In genomic region chr11:83711035-83711630, GRCh38 we compare ENCODE assay signal across 18 cellular contexts.
A peak's percentile ranks its signal among the peaks of the same experiment; 100 is the strongest.
DNase-seq lines count a peak whose midpoint lies in the region; ATAC-seq, FAIRE-seq and TF ChIP-seq lines count a peak whose summit lies in the region.
"Had no signal": no experiment of that assay in that cellular context is flagged by ENCODE, and none has a peak within 500 bp of the region (broad histone marks: within the 10 kb centered on the region; RNA-seq: fewer than 3 reads in every experiment).

No MANE protein-coding gene starts in this region.

- POLR2A ChIA-PET in A549 (lab: Yijun Ruan, JAX): no interaction called here
- POLR2A ChIA-PET in activated CD8-positive, alpha-beta T cell treated with anti-CD3 and anti-CD28 coated beads for 36 hours (lab: Charles Lee): no interaction called here

- TF ChIP-seq EP300 in A549 (IDR thresholded peaks at IDR 0.05): no peak

- H3K79me2 ChIP-seq in H9 (ENCODE audit: insufficient read depth, low read length): no peaks in the 10 kb centered on the region; the same call in 1 of the 2 replicates

- no peaks in the 10 kb centered on the region for H3K79me1 ChIP-seq in H9 (ENCODE audit: insufficient read depth, low read depth, low read length, poor library complexity, severe bottlenecking)

- 4% methylated on average over 5 of the region's 5 CpGs for WGBS in A549 (ENCODE audit: missing lambda C conversion rate)
- WGBS in H9 (ENCODE audit: extremely low coverage, insufficient read length, low lambda C conversion rate): no CpG with 5 or more reads among the region's 5 CpGs
- 39% methylated on average over 4 of the region's 5 CpGs for WGBS in right lobe of liver (ENCODE audit: insufficient coverage, low coverage, low lambda C conversion rate, missing lambda C conversion rate)

- no peak overlapping the region for H3K4me3 Mint-ChIP-seq in H9
- no peak overlapping the region for H3K4me3 Mint-ChIP-seq in activated CD8-positive, alpha-beta T cell treated with anti-CD3 and anti-CD28 coated beads for 36 hours
- H3K4me3 Mint-ChIP-seq: CD14-positive monocyte had no signal

- ATAC-seq in A549 (peak; percentile 47 to 73; a peak in 4 of 6 replicates), right lobe of liver (peak; percentile 42 to 90 (median 78)), GM18861 (IDR thresholded peaks at IDR 0.05; ENCODE audit: unreplicated experiment) (no peak)
- ATAC-seq in activated CD8-positive, alpha-beta T cell treated with anti-CD3 and anti-CD28 coated beads for 36 hours: no peak
- ATAC-seq: Panc1, SK-N-SH treated with all-trans-retinoic acid at 6 μM for 48 hours had no signal

- CTCF ChIA-PET in A549 (lab: Yijun Ruan, JAX): no interaction called here
- CTCF ChIA-PET in activated CD8-positive, alpha-beta T cell treated with anti-CD3 and anti-CD28 coated beads for 36 hours (lab: Charles Lee): no interaction called here

- H3K4me1 ChIP-seq in A549 (no peaks in the 10 kb centered on the region), H9 (ENCODE audit: insufficient read depth, low read length) (no peaks in the 10 kb centered on the region), right lobe of liver (peaks cover 0 to 18% (median 2%) of the 10 kb centered on the region in 4 donors)

- no peak overlapping the region for H3K4me3 ChIP-seq in A549
- H3K4me3 ChIP-seq in WERI-Rb-1 (ENCODE audit: low read depth, low read length): no peak overlapping the region
- H3K4me3 ChIP-seq in right lobe of liver: no peak overlapping the region

- H3K27me3 ChIP-seq in H9 (ENCODE audit: insufficient read depth, low read length): no peaks in the 10 kb centered on the region
- no peaks in the 10 kb centered on the region for H3K27me3 ChIP-seq in WERI-Rb-1 (ENCODE audit: insufficient read depth, low read depth, severe bottlenecking)
- H3K27me3 ChIP-seq in right lobe of liver: no peaks in the 10 kb centered on the region

- TF ChIP-seq RAD21 in A549 (conservative IDR thresholded peaks at IDR 0.05 in 1 of 2, IDR thresholded peaks at IDR 0.05 in 1 of 2): no peak

- H2AFZ ChIP-seq in H9 (ENCODE audit: low read length): no peak overlapping the region

- H2BK15ac ChIP-seq in H9 (ENCODE audit: low read depth, low read length): no peak overlapping the region

- TF ChIP-seq CTCF in A549 (IDR thresholded peaks at IDR 0.05) (no peak), H9 (conservative IDR thresholded peaks at IDR 0.05) (peak; percentile 32; the same call in 2 of the 3 replicates), WERI-Rb-1 (IDR thresholded peaks at IDR 0.05; ENCODE audit: low read depth, low read length) (peak; percentile 25; the same call in 1 of the 2 replicates), right lobe of liver (IDR thresholded peaks at IDR 0.05) (peak in 2 of 4 donors; percentile 15 to 18)
- TF ChIP-seq CTCF in activated CD8-positive, alpha-beta T cell treated with anti-CD3 and anti-CD28 coated beads for 36 hours (IDR thresholded peaks at IDR 0.05): no peak

- H3K4me2 ChIP-seq in A549 (no peak overlapping the region), H9 (ENCODE audit: insufficient read depth, insufficient read length, low read length) (no peak overlapping the region)
- H3K4me2 ChIP-seq: KMS-11 had no signal

- no peak overlapping the region for H4K5ac ChIP-seq in H9 (ENCODE audit: insufficient read length, low read depth, low read length)

- no peak overlapping the region for H4K8ac ChIP-seq in H9 (replicated peaks; ENCODE audit: insufficient read length, low read depth, low read length)

- no peak overlapping the region for H3K23ac ChIP-seq in H9 (ENCODE audit: insufficient read length, low read depth, low read length)

- H4K20me1 ChIP-seq in H9 (ENCODE audit: control insufficient read depth, insufficient read depth, insufficient read length): no peaks in the 10 kb centered on the region

- H3K18ac ChIP-seq in H9 (ENCODE audit: insufficient read length, low read depth, low read length): no peak overlapping the region

- no peak overlapping the region for H4K91ac ChIP-seq in H9 (ENCODE audit: insufficient read length, low read depth, low read length)

- H3K27ac Mint-ChIP-seq in H9: no peak overlapping the region
- no peak overlapping the region for H3K27ac Mint-ChIP-seq in activated CD8-positive, alpha-beta T cell treated with anti-CD3 and anti-CD28 coated beads for 36 hours
- H3K27ac Mint-ChIP-seq: CD14-positive monocyte had no signal

- no peak overlapping the region for H3T11ph ChIP-seq in H9 (ENCODE audit: low read length)

- no peak overlapping the region for H2BK12ac ChIP-seq in H9 (ENCODE audit: insufficient read length, low read depth, low read length)

- TF ChIP-seq POLR2A in A549 (IDR thresholded peaks at IDR 0.05; ENCODE audit: low read length) (no peak), right lobe of liver (IDR thresholded peaks at IDR 0.05) (no peak)

- H3K14ac ChIP-seq in H9 (ENCODE audit: insufficient read depth, low read length): no peak overlapping the region

- intact Hi-C loops in right lobe of liver (cut with DNase I): no loop called here
- intact Hi-C loops in activated CD8-positive, alpha-beta T cell treated with anti-CD3 and anti-CD28 coated beads for 36 hours (cut with micrococcal nuclease): no loop called here

- no peak overlapping the region for H3K56ac ChIP-seq in H9 (ENCODE audit: insufficient read length, low read depth, low read length)

- no peaks in the 10 kb centered on the region for H3K9me3 Mint-ChIP-seq in H9
- H3K9me3 Mint-ChIP-seq in activated CD8-positive, alpha-beta T cell treated with anti-CD3 and anti-CD28 coated beads for 36 hours: no peaks in the 10 kb centered on the region

- H3K23me2 ChIP-seq in H9 (ENCODE audit: insufficient read length, low read depth, low read length, poor library complexity, severe bottlenecking): no peaks in the 10 kb centered on the region

- H2BK5ac ChIP-seq in H9 (ENCODE audit: insufficient read length, low read length): no peak overlapping the region

- no peak for FAIRE-seq in A549 (lab: Jason Lieb, UNC)
- FAIRE-seq: HTR-8/SVneo had no signal

- no peak overlapping the region for H2BK120ac ChIP-seq in H9 (ENCODE audit: low read depth, low read length, poor library complexity, severe bottlenecking)

- no peak overlapping the region for H3K4ac ChIP-seq in H9 (ENCODE audit: low read depth, low read length)

- H3K9ac ChIP-seq in H9 (ENCODE audit: extremely low read depth, insufficient read length, low read length): no peak overlapping the region
- H3K9ac ChIP-seq: KMS-11 had no signal

- no peaks in the 10 kb centered on the region for H3K9me3 ChIP-seq in A549
- no peaks in the 10 kb centered on the region for H3K9me3 ChIP-seq in H9 (ENCODE audit: control insufficient read depth, low read depth, low read length)
- H3K9me3 ChIP-seq in WERI-Rb-1 (ENCODE audit: severe bottlenecking): no peaks in the 10 kb centered on the region
- H3K9me3 ChIP-seq in right lobe of liver: no peaks in the 10 kb centered on the region

- H3K36me3 Mint-ChIP-seq in H9 (ENCODE audit: insufficient read depth in 1 of 3, low read depth in 3 of 3): no peaks in the 10 kb centered on the region
- no peaks in the 10 kb centered on the region for H3K36me3 Mint-ChIP-seq in activated CD8-positive, alpha-beta T cell treated with anti-CD3 and anti-CD28 coated beads for 36 hours (ENCODE audit: low read depth)
- H3K36me3 Mint-ChIP-seq: CD14-positive monocyte had no signal

- no peaks in the 10 kb centered on the region for H3K27me3 Mint-ChIP-seq in H9 (ENCODE audit: low read depth)
- H3K27me3 Mint-ChIP-seq in activated CD8-positive, alpha-beta T cell treated with anti-CD3 and anti-CD28 coated beads for 36 hours: peaks cover 3% of the 10 kb centered on the region

- no peaks in the 10 kb centered on the region for H3K4me1 Mint-ChIP-seq in H9
- no peaks in the 10 kb centered on the region for H3K4me1 Mint-ChIP-seq in activated CD8-positive, alpha-beta T cell treated with anti-CD3 and anti-CD28 coated beads for 36 hours (ENCODE audit: low read depth)
- H3K4me1 Mint-ChIP-seq: CD14-positive monocyte had no signal

- H3K36me3 ChIP-seq in WERI-Rb-1 (no peaks in the 10 kb centered on the region), right lobe of liver (no peaks in the 10 kb centered on the region)

- DNase-seq in A549 (ENCODE audit: low read depth in 1 of 2, low spot score in 1 of 2): peak in 1 of 2 experiments; percentile 53
- no peak for DNase-seq in H9
- no peak for DNase-seq in WERI-Rb-1
- no peak for DNase-seq in right lobe of liver
- DNase-seq in activated naive CD4-positive, alpha-beta T cell treated with anti-CD3 and anti-CD28 coated beads, Interleukin-2, amount 50 U/mL, for 16 hours: no peak
- DNase-seq in activated CD8-positive, alpha-beta T cell treated with anti-CD3 and anti-CD28 coated beads for 36 hours: no peak
- DNase-seq in OCI-M2 (lab: John Stamatoyannopoulos, UW; ENCODE audit: unreplicated experiment): no peak
- DNase-seq: COR-L47, NCI-H1092, NCI-H1694, NCI-H2107, Right ventricle myocardium superior had no signal

- H3K27ac ChIP-seq in A549 (no peak overlapping the region), H9 (ENCODE audit: insufficient read length, low read depth, low read length) (no peak overlapping the region), WERI-Rb-1 (no peak overlapping the region), right lobe of liver (no peak overlapping the region)
- H3K27ac ChIP-seq: KMS-11 had no signal

- no peak overlapping the region for H2AK5ac ChIP-seq in H9 (ENCODE audit: insufficient read length, low read length)

- no peak overlapping the region for H2BK20ac ChIP-seq in H9 (ENCODE audit: low read depth, low read length, poor library complexity, severe bottlenecking)

TF ChIP-seq in A549, 52 proteins besides CTCF, POLR2A, EP300 and RAD21:
- TF ChIP-seq CBX8 (IDR thresholded peaks at IDR 0.05): no peak
- TF ChIP-seq HOXB13 (CRISPR knock-in tag; IDR thresholded peaks at IDR 0.05; ENCODE audit: low read depth): no peak
- TF ChIP-seq KDM5A (IDR thresholded peaks at IDR 0.05): no peak
- no peak for TF ChIP-seq SREBF2 (IDR thresholded peaks at IDR 0.05)
- no peak for TF ChIP-seq HOXB5 (CRISPR knock-in tag; IDR thresholded peaks at IDR 0.05)
- TF ChIP-seq ZNF302 (CRISPR knock-in tag; IDR thresholded peaks at IDR 0.05): no peak
- TF ChIP-seq CHD2 (IDR thresholded peaks at IDR 0.05; ENCODE audit: low read length, partially characterized antibody): no peak
- TF ChIP-seq KDM1A (IDR thresholded peaks at IDR 0.05; ENCODE audit: low read depth): no peak

Comparison
In these comparisons a context has a peak if more than half of its experiments do, and no peak if none do; other contexts are left out.
1. ATAC-seq: peak in A549 (2 of 2) and right lobe of liver (4 of 4); none in activated CD8-positive, alpha-beta T cell treated with anti-CD3 and anti-CD28 coated beads for 36 hours (single experiment) and GM18861 (single experiment).
2. CTCF ChIP-seq: peak in H9 (single experiment) and WERI-Rb-1 (single experiment); none in A549 (single experiment) and activated CD8-positive, alpha-beta T cell treated with anti-CD3 and anti-CD28 coated beads for 36 hours (single experiment).